In genomic region chr4:89556596-89557305, GRCh38 we compare ENCODE assay signal across 19 cellular contexts.
DNase-seq lines count a peak whose midpoint lies in the region; TF ChIP-seq lines count a peak whose summit lies in the region.
"Had no signal": no experiment of that assay in that cellular context is flagged by ENCODE, and none has a peak within 500 bp of the region (broad histone marks: within the 10 kb centered on the region; RNA-seq: fewer than 3 reads in every experiment).

No MANE protein-coding gene starts in this region.

- no peak overlapping the region for H3K23ac ChIP-seq in trophoblast cell (ENCODE audit: low read length)

- POLR2A ChIA-PET in MCF 10A (lab: Yijun Ruan, JAX): interaction anchor here (0.5 to 0.8 kb wide), 2 partner anchors 16 to 354 kb away, joined by 4 to 5 read pairs; no protein-coding TSS in a partner anchor

- no peak overlapping the region for H3K4ac ChIP-seq in trophoblast cell (ENCODE audit: low read depth, low read length)

- DNase-seq in MCF 10A (ENCODE audit: unreplicated experiment) (peak; percentile 47), breast epithelium (ENCODE audit: low spot score in 2 of 2) (no peak), OCI-M1 (lab: John Stamatoyannopoulos, UW) (peak; percentile 4), fibroblast of gingiva (ENCODE audit: low read depth) (peak; percentile 27), trophoblast cell (peak; percentile 12 to 89), 8988T (no peak), smooth muscle cell (lab: John Stamatoyannopoulos, UW; ENCODE audit: unreplicated experiment) (no peak), superior temporal gyrus (ENCODE audit: extremely low spot score) (no peak)
- DNase-seq: ACHN; Calu3; CD4-positive, alpha-beta T cell; Kasumi-1; MV-4-11; NCI-H1436 treated with DMSO at 0.1 percent for 48 hours; NCI-H2081; NCI-H345; NCI-H526 treated with DMSO at 0.1 percent for 48 hours; SHP77 had no signal

- H3K27me3 ChIP-seq in breast epithelium (no peaks in the 10 kb centered on the region), trophoblast cell (ENCODE audit: insufficient read depth, low read length) (no peaks in the 10 kb centered on the region), smooth muscle cell (ENCODE audit: low read depth) (no peaks in the 10 kb centered on the region)

- no peak overlapping the region for H3K18ac ChIP-seq in trophoblast cell (ENCODE audit: low read length)

- H3K27ac ChIP-seq in breast epithelium: no peak overlapping the region
- H3K27ac ChIP-seq in trophoblast cell (ENCODE audit: low read depth, low read length): no peak overlapping the region
- no peak overlapping the region for H3K27ac ChIP-seq in smooth muscle cell (ENCODE audit: low read depth)

- H4K91ac ChIP-seq in trophoblast cell (ENCODE audit: low read depth, low read length): no peak overlapping the region

- H3K4me1 Mint-ChIP-seq in MCF 10A (ENCODE audit: insufficient read depth, unreplicated experiment): no peaks in the 10 kb centered on the region

- CTCF ChIA-PET in MCF 10A (lab: Yijun Ruan, JAX): interaction anchor here (1.3 kb wide), 1 partner anchor 399 kb away, joined by 4 read pairs; no protein-coding TSS in a partner anchor

- H4K12ac ChIP-seq in trophoblast cell (ENCODE audit: low read depth, low read length): no peak overlapping the region

- no peak overlapping the region for H2AK5ac ChIP-seq in trophoblast cell (ENCODE audit: low read length)

- no peak overlapping the region for H3K14ac ChIP-seq in trophoblast cell (ENCODE audit: low read length)

- H3K9me3 Mint-ChIP-seq in MCF 10A (ENCODE audit: unreplicated experiment): no peaks in the 10 kb centered on the region
- H3K9me3 Mint-ChIP-seq: CD4-positive, alpha-beta T cell; GM23338 had no signal

- H3K27me3 Mint-ChIP-seq in MCF 10A (ENCODE audit: insufficient read depth, unreplicated experiment): no peaks in the 10 kb centered on the region
- H3K27me3 Mint-ChIP-seq: CD4-positive, alpha-beta T cell had no signal

- H3K36me3 ChIP-seq in breast epithelium (no peaks in the 10 kb centered on the region), trophoblast cell (ENCODE audit: control insufficient read depth in 1 of 2, insufficient read depth in 2 of 2, low read length in 2 of 2) (no peaks in the 10 kb centered on the region), smooth muscle cell (ENCODE audit: low read depth) (no peaks in the 10 kb centered on the region)

- TF ChIP-seq POLR2A in breast epithelium (IDR thresholded peaks at IDR 0.05): no peak

- no peak overlapping the region for H2BK120ac ChIP-seq in trophoblast cell (ENCODE audit: insufficient read depth, low read length, poor library complexity)

- H3K36me3 Mint-ChIP-seq in MCF 10A (ENCODE audit: insufficient read depth, unreplicated experiment): no peaks in the 10 kb centered on the region

- no peak overlapping the region for H3K9ac ChIP-seq in trophoblast cell (ENCODE audit: low read length)
- no peak overlapping the region for H3K9ac ChIP-seq in smooth muscle cell (ENCODE audit: low read depth)

- no peak overlapping the region for H3K4me2 ChIP-seq in trophoblast cell (ENCODE audit: low read length)
- no peak overlapping the region for H3K4me2 ChIP-seq in smooth muscle cell
- H3K4me2 ChIP-seq: GM23338 had no signal

- H3K79me2 ChIP-seq in trophoblast cell (ENCODE audit: control insufficient read depth, insufficient read depth, low read length, poor library complexity) (no peaks in the 10 kb centered on the region), smooth muscle cell (ENCODE audit: low read depth) (no peaks in the 10 kb centered on the region)

- no peak overlapping the region for H3K27ac Mint-ChIP-seq in MCF 10A (ENCODE audit: low read depth, unreplicated experiment)
- H3K27ac Mint-ChIP-seq: CD4-positive, alpha-beta T cell; GM23338 had no signal

- intact Hi-C loops in MCF 10A (cut with micrococcal nuclease): no loop called here
- intact Hi-C loops in breast epithelium (cut with DNase I; ENCODE audit: low total_unique reads): no loop called here

- H4K8ac ChIP-seq in trophoblast cell (ENCODE audit: low read depth, low read length): no peak overlapping the region

- H3K9me3 ChIP-seq in breast epithelium (no peaks in the 10 kb centered on the region), trophoblast cell (ENCODE audit: insufficient read depth, low read depth, low read length) (no peaks in the 10 kb centered on the region), smooth muscle cell (replicated peaks; ENCODE audit: low read depth) (no peaks in the 10 kb centered on the region)

- H2BK5ac ChIP-seq in trophoblast cell (ENCODE audit: low read depth, low read length, poor library complexity): no peak overlapping the region

- no peaks in the 10 kb centered on the region for H3K79me1 ChIP-seq in trophoblast cell (ENCODE audit: low read length)

- TF ChIP-seq CTCF in MCF 10A (IDR thresholded peaks at IDR 0.05; ENCODE audit: unreplicated experiment) (no peak), breast epithelium (IDR thresholded peaks at IDR 0.05) (no peak), smooth muscle cell (IDR thresholded peaks at IDR 0.05; ENCODE audit: borderline replicate concordance, insufficient read depth, poor library complexity, severe bottlenecking) (no peak)

- no TSS peak for BruUV-seq in MCF 10A (replicated peaks; lab: Mats Ljungman, UMichigan)

- no peaks in the 10 kb centered on the region for H3K4me1 ChIP-seq in breast epithelium
- no peaks in the 10 kb centered on the region for H3K4me1 ChIP-seq in trophoblast cell (ENCODE audit: control insufficient read depth in 1 of 2, insufficient read depth in 2 of 2, low read length in 2 of 2)
- no peaks in the 10 kb centered on the region for H3K4me1 ChIP-seq in smooth muscle cell (ENCODE audit: low read depth)

- no peaks in the 10 kb centered on the region for H4K20me1 ChIP-seq in smooth muscle cell (ENCODE audit: low read depth)

- no peak overlapping the region for H3K4me3 Mint-ChIP-seq in MCF 10A (ENCODE audit: unreplicated experiment)
- H3K4me3 Mint-ChIP-seq: CD4-positive, alpha-beta T cell; GM23338 had no signal

- no CpG with 5 or more reads among the region's 4 CpGs for WGBS in trophoblast cell (ENCODE audit: extremely low coverage, insufficient coverage, insufficient read length)
- 26% methylated on average over 4 of the region's 4 CpGs for WGBS in smooth muscle cell (ENCODE audit: low lambda C conversion rate)

- H2AFZ ChIP-seq in trophoblast cell (ENCODE audit: insufficient read depth, low read length, poor library complexity): no peak overlapping the region
- H2AFZ ChIP-seq in smooth muscle cell (ENCODE audit: low read depth): no peak overlapping the region
- H2AFZ ChIP-seq: GM23338 had no signal

- H2BK12ac ChIP-seq in trophoblast cell (ENCODE audit: low read length): no peak overlapping the region

- no peak overlapping the region for H3K4me3 ChIP-seq in breast epithelium
- H3K4me3 ChIP-seq in trophoblast cell (ENCODE audit: low read depth, low read length): no peak overlapping the region
- no peak overlapping the region for H3K4me3 ChIP-seq in smooth muscle cell
- H3K4me3 ChIP-seq: GM23338 had no signal

- no peaks in the 10 kb centered on the region for H3F3A ChIP-seq in smooth muscle cell (ENCODE audit: low read depth)

Comparison
In these comparisons a context has a peak if more than half of its experiments do, and no peak if none do; other contexts are left out.
1. DNase-seq: peak in MCF 10A (single experiment), OCI-M1 (single experiment), fibroblast of gingiva (single experiment) and trophoblast cell (2 of 2); none in breast epithelium (0 of 2), 8988T (single experiment), smooth muscle cell (single experiment) and superior temporal gyrus (single experiment).